Comparison of ENCODE assay signal across 2 cellular contexts in the genomic region with DNA sequence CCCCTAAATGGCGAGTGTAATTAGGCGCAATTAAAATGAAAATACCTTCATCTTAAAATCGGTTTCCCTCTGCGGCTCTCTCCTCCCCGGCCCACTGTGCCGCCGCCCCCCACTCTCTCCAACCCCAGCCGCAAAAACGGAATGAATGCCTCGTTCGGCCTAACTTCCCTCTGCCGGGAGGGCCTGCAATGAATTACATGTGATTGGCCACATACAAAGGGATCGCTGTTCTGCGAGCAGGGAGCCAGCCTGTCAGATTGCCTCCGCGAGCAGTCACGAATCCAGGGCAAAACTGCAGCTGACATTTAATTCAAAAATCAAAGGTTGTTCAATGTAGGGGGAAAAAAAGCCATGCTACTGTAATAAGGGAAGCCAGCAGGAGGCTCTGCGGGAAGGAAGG.
TF ChIP-seq lines count a peak whose summit lies in the region.

No MANE protein-coding gene starts in this region.

TF ChIP-seq in HepG2, 621 proteins besides CTCF, POLR2A, EP300 and RAD21:
- TF ChIP-seq MBNL3 (CRISPR knock-in tag; conservative IDR thresholded peaks at IDR 0.05) (no peak), ZNF629 (CRISPR knock-in tag; conservative IDR thresholded peaks at IDR 0.05) (no peak), ZNF792 (CRISPR knock-in tag; IDR thresholded peaks at IDR 0.05) (no peak), E2F5 (CRISPR knock-in tag; conservative IDR thresholded peaks at IDR 0.05) (no peak), RARA (CRISPR knock-in tag; IDR thresholded peaks at IDR 0.05) (no peak), ZNF563 (CRISPR knock-in tag; IDR thresholded peaks at IDR 0.05) (no peak), TEAD3 (CRISPR knock-in tag; optimal IDR thresholded peaks at IDR 0.05; ENCODE audit: borderline replicate concordance) (no peak), ZNF382 (CRISPR knock-in tag; IDR thresholded peaks at IDR 0.05; ENCODE audit: borderline replicate concordance) (no peak), GTF2F1 (IDR thresholded peaks at IDR 0.05; ENCODE audit: low read length) (no peak), ZFYVE20 (CRISPR knock-in tag; IDR thresholded peaks at IDR 0.05; ENCODE audit: borderline replicate concordance, low read depth) (no peak), ZBTB37 (CRISPR knock-in tag; IDR thresholded peaks at IDR 0.05) (no peak)
- TF ChIP-seq, protein P1, sequence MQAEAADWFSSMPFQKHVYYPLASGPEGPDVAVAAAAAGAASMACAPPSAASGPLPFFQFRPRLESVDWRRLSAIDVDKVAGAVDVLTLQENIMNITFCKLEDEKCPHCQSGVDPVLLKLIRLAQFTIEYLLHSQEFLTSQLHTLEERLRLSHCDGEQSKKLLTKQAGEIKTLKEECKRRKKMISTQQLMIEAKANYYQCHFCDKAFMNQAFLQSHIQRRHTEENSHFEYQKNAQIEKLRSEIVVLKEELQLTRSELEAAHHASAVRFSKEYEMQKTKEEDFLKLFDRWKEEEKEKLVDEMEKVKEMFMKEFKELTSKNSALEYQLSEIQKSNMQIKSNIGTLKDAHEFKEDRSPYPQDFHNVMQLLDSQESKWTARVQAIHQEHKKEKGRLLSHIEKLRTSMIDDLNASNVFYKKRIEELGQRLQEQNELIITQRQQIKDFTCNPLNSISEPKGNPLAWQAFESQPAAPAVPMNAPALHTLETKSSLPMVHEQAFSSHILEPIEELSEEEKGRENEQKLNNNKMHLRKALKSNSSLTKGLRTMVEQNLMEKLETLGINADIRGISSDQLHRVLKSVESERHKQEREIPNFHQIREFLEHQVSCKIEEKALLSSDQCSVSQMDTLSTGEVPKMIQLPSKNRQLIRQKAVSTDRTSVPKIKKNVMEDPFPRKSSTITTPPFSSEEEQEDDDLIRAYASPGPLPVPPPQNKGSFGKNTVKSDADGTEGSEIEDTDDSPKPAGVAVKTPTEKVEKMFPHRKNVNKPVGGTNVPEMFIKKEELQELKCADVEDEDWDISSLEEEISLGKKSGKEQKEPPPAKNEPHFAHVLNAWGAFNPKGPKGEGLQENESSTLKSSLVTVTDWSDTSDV (CRISPR knock-in tag; IDR thresholded peaks at IDR 0.05): no peak
- TF ChIP-seq, protein P2, sequence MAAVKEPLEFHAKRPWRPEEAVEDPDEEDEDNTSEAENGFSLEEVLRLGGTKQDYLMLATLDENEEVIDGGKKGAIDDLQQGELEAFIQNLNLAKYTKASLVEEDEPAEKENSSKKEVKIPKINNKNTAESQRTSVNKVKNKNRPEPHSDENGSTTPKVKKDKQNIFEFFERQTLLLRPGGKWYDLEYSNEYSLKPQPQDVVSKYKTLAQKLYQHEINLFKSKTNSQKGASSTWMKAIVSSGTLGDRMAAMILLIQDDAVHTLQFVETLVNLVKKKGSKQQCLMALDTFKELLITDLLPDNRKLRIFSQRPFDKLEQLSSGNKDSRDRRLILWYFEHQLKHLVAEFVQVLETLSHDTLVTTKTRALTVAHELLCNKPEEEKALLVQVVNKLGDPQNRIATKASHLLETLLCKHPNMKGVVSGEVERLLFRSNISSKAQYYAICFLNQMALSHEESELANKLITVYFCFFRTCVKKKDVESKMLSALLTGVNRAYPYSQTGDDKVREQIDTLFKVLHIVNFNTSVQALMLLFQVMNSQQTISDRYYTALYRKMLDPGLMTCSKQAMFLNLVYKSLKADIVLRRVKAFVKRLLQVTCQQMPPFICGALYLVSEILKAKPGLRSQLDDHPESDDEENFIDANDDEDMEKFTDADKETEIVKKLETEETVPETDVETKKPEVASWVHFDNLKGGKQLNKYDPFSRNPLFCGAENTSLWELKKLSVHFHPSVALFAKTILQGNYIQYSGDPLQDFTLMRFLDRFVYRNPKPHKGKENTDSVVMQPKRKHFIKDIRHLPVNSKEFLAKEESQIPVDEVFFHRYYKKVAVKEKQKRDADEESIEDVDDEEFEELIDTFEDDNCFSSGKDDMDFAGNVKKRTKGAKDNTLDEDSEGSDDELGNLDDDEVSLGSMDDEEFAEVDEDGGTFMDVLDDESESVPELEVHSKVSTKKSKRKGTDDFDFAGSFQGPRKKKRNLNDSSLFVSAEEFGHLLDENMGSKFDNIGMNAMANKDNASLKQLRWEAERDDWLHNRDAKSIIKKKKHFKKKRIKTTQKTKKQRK (IDR thresholded peaks at IDR 0.05; ENCODE audit: low read length): no peak
- TF ChIP-seq, protein P3, sequence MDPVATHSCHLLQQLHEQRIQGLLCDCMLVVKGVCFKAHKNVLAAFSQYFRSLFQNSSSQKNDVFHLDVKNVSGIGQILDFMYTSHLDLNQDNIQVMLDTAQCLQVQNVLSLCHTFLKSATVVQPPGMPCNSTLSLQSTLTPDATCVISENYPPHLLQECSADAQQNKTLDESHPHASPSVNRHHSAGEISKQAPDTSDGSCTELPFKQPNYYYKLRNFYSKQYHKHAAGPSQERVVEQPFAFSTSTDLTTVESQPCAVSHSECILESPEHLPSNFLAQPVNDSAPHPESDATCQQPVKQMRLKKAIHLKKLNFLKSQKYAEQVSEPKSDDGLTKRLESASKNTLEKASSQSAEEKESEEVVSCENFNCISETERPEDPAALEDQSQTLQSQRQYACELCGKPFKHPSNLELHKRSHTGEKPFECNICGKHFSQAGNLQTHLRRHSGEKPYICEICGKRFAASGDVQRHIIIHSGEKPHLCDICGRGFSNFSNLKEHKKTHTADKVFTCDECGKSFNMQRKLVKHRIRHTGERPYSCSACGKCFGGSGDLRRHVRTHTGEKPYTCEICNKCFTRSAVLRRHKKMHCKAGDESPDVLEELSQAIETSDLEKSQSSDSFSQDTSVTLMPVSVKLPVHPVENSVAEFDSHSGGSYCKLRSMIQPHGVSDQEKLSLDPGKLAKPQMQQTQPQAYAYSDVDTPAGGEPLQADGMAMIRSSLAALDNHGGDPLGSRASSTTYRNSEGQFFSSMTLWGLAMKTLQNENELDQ (CRISPR knock-in tag; IDR thresholded peaks at IDR 0.05; ENCODE audit: borderline replicate concordance): no peak
- TF ChIP-seq, protein P4, sequence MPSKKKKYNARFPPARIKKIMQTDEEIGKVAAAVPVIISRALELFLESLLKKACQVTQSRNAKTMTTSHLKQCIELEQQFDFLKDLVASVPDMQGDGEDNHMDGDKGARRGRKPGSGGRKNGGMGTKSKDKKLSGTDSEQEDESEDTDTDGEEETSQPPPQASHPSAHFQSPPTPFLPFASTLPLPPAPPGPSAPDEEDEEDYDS (CRISPR knock-in tag; IDR thresholded peaks at IDR 0.05): no peak

TF ChIP-seq in H1, 55 proteins besides CTCF, POLR2A, EP300 and RAD21:
- TF ChIP-seq RXRA (IDR thresholded peaks at IDR 0.05; ENCODE audit: insufficient read depth, low read depth, low read length) (no peak), POLR2AphosphoS5 (IDR thresholded peaks at IDR 0.05; ENCODE audit: low read depth, low read length) (peak; percentile 45; the same call in 1 of the 2 replicates), SIN3A (conservative IDR thresholded peaks at IDR 0.05 in 1 of 2, IDR thresholded peaks at IDR 0.05 in 1 of 2; ENCODE audit: low read depth in 1 of 2, low read length in 2 of 2) (0 out of 4 replicates have a peak, but pooled peaks of 1 of the 2 experiments have one; percentile 32), GABPA (IDR thresholded peaks at IDR 0.05; ENCODE audit: borderline replicate concordance, insufficient read depth, low read length) (no peak)
